Comparison of ENCODE assay signal across 8 cellular contexts in genomic region chr11:62665630-62666258, GRCh38. TPM values are rescaled to one million over a fixed set of nuclear protein-coding genes. Genes with fewer than 3 reads are reported as not detected.
DNase-seq lines count a peak whose midpoint lies in the region; ATAC-seq, FAIRE-seq and TF ChIP-seq lines count a peak whose summit lies in the region.

No MANE protein-coding gene starts in this region.

- TF ChIP-seq POLR2A in H1 (IDR thresholded peaks at IDR 0.05; ENCODE audit: control extremely low read depth in 1 of 2, low read depth in 2 of 2, low read length in 2 of 2), result no peak

- peaks cover 12% of the 10 kb centered on the region for H3K23me2 ChIP-seq in H1 (ENCODE audit: low read depth, low read length)

- TF ChIP-seq EP300 in H1 (IDR thresholded peaks at IDR 0.05; ENCODE audit: borderline replicate concordance in 1 of 2, low read depth in 2 of 2, low read length in 2 of 2), result no peak

- H3K9me2 ChIP-seq in GM23338 (ENCODE audit: insufficient read depth), result no peaks in the 10 kb centered on the region

- peaks cover 26% of the 10 kb centered on the region for H3K4me1 ChIP-seq in GM23338 (ENCODE audit: insufficient read depth)
- H3K4me1 ChIP-seq in H1 (replicated peaks in 1 of 4; ENCODE audit: control insufficient read depth in 3 of 4, insufficient read depth in 4 of 4, low read length in 3 of 4), result peaks cover 4 to 11% (median 8%) of the 10 kb centered on the region in 4 experiments
- peaks cover 22 to 25% of the 10 kb centered on the region in 2 donors for H3K4me1 ChIP-seq in mucosa of rectum (ENCODE audit: control insufficient read depth in 2 of 2, insufficient read depth in 2 of 2, low read length in 2 of 2)

- no peak overlapping the region; the same call in 1 of the 2 replicates for H4K8ac ChIP-seq in H1 (ENCODE audit: extremely low read depth, insufficient read depth, low read length)

- H3K4me3 ChIP-seq in GM23338 (peak overlapping the region; percentile 99), H1 (ENCODE audit: extremely low read depth in 1 of 4, insufficient read depth in 2 of 4, low read depth in 3 of 4, low read length in 4 of 4) (peak overlapping the region; percentile 83 to 98 (median 95)), mucosa of rectum (ENCODE audit: low read length in 2 of 2) (peak overlapping the region; percentile 91 to 96)

- H3K4ac ChIP-seq in H1 (replicated peaks; ENCODE audit: insufficient read length, low read depth, low read length), result peak overlapping the region; percentile 7

- H2BK120ac ChIP-seq in H1 (replicated peaks; ENCODE audit: low read depth, low read length), result no peak overlapping the region

- H3K9ac ChIP-seq in H1 (replicated peaks in 1 of 4; ENCODE audit: extremely low read depth in 1 of 4, low read depth in 3 of 4, low read length in 3 of 4), result peak overlapping the region; percentile 75 to 92 (median 90)
- H3K9ac ChIP-seq in mucosa of rectum (ENCODE audit: low read depth in 1 of 2, low read length in 2 of 2), result peak overlapping the region; percentile 94 to 96

- peak overlapping the region; percentile 98 for H3K4me3 Mint-ChIP-seq in GM23338

- H2BK5ac ChIP-seq in H1 (ENCODE audit: low read depth, low read length), result peak overlapping the region; percentile 80

- peak; percentile 2 for ATAC-seq in GM23338
- ATAC-seq in stimulated activated naive CD8-positive, alpha-beta T cell treated with anti-CD3 and anti-CD28 coated beads, Interleukin-15, Interleukin-2, amounts not matched to agents 100 U/mL and 50 U/mL, for 24 hours, result peak; percentile 21

- peak overlapping the region; percentile 93 for H3K56ac ChIP-seq in H1 (replicated peaks; ENCODE audit: insufficient read length, low read depth, low read length)

- CTCF ChIA-PET in H1 (lab: Charles Lee; ENCODE audit: partially characterized antibody), result interaction anchor here (0.7 to 1.9 kb wide), 15 partner anchors 10 to 1526 kb away, joined by 3 to 8 read pairs (median 3); partner anchors contain the start of genes INTS5 and TUT1

- H3K36me3 ChIP-seq in GM23338 (ENCODE audit: insufficient read depth) (peaks cover 20% of the 10 kb centered on the region), H1 (ENCODE audit: control insufficient read depth in 2 of 4, insufficient read depth in 4 of 4, low read length in 3 of 4) (peaks cover 11 to 37% (median 20%) of the 10 kb centered on the region in 4 experiments), mucosa of rectum (ENCODE audit: control insufficient read depth in 2 of 2, insufficient read depth in 2 of 2, low read length in 2 of 2) (peaks cover 12 to 14% of the 10 kb centered on the region in 2 donors)

- H2BK12ac ChIP-seq in H1 (ENCODE audit: low read depth, low read length), result no peak overlapping the region

- H3K79me2 ChIP-seq in GM23338 (replicated peaks; ENCODE audit: insufficient read depth) (peaks cover 51% of the 10 kb centered on the region), H1 (ENCODE audit: control insufficient read depth in 1 of 2, insufficient read depth in 2 of 2, low read length in 2 of 2) (peaks cover 7 to 33% of the 10 kb centered on the region in 2 experiments; a peak in 3 of 4 replicates)

- no peak for TF ChIP-seq RAD21 in H1 (IDR thresholded peaks at IDR 0.05 in 1 of 2, conservative IDR thresholded peaks at IDR 0.05 in 1 of 2; ENCODE audit: low read depth in 2 of 2, low read length in 2 of 2)

- peak overlapping the region; percentile 97 for H3K4me2 ChIP-seq in GM23338
- peak overlapping the region; percentile 77 to 86 for H3K4me2 ChIP-seq in H1 (ENCODE audit: insufficient read depth in 1 of 2, low read depth in 2 of 2, low read length in 2 of 2)

- H3K14ac ChIP-seq in H1 (ENCODE audit: insufficient read length), result peak overlapping the region; percentile 2

- peaks cover 60% of the 10 kb centered on the region for H3F3A ChIP-seq in GM23338 (replicated peaks; ENCODE audit: low read depth)

- H4K91ac ChIP-seq in H1 (replicated peaks; ENCODE audit: insufficient read length, low read length), result peak overlapping the region; percentile 83

- H4K20me1 ChIP-seq in GM23338 (replicated peaks; ENCODE audit: insufficient read depth) (peaks cover 15% of the 10 kb centered on the region), H1 (replicated peaks in 1 of 2; ENCODE audit: control insufficient read depth in 1 of 2, insufficient read depth in 2 of 2, low read length in 2 of 2) (peaks cover 3 to 6% of the 10 kb centered on the region in 2 experiments)

- H3K27me3 Mint-ChIP-seq in GM23338 (ENCODE audit: insufficient read depth, low read depth, poor library complexity), result peaks cover 14% of the 10 kb centered on the region

- H3K27ac Mint-ChIP-seq in GM23338, result peak overlapping the region; percentile 98

- peak overlapping the region; percentile 72 for H3K18ac ChIP-seq in H1 (ENCODE audit: extremely low read depth, low read length)

- peaks cover 56% of the 10 kb centered on the region for H3K36me3 Mint-ChIP-seq in GM23338 (ENCODE audit: low read depth)

- no peak overlapping the region for H2BK20ac ChIP-seq in H1 (ENCODE audit: low read length)

- DNase-seq in D341Med (ENCODE audit: low spot score) (peak; percentile 37), GM23338 (ENCODE audit: low spot score) (peak; percentile 42), MV-4-11 (lab: John Stamatoyannopoulos, UW) (peak; percentile 58), H1 (ENCODE audit: low read depth in 1 of 2, low spot score in 2 of 2) (no peak), putamen (ENCODE audit: low spot score) (no peak)
- peak in 2 of 3 experiments; percentile 48 for DNase-seq in activated CD8-positive, alpha-beta memory T cell treated with anti-CD3 and anti-CD28 coated beads for 48 hours (ENCODE audit: low read depth in 2 of 3, low spot score in 2 of 3)
- DNase-seq in stimulated activated naive CD8-positive, alpha-beta T cell treated with anti-CD3 and anti-CD28 coated beads, Interleukin-15, Interleukin-2, amounts not matched to agents 100 U/mL and 50 U/mL, for 24 hours, result peak; percentile 74

- H3K27me3 ChIP-seq in GM23338 (ENCODE audit: insufficient read depth) (no peaks in the 10 kb centered on the region), H1 (replicated peaks in 1 of 4; ENCODE audit: control insufficient read depth in 3 of 4, extremely low read depth in 1 of 4, insufficient read depth in 3 of 4, low read length in 3 of 4) (no peaks in the 10 kb centered on the region), mucosa of rectum (ENCODE audit: control insufficient read depth in 2 of 2, insufficient read depth in 2 of 2, low read length in 2 of 2) (no peaks in the 10 kb centered on the region)

- POLR2A ChIA-PET in H1 (lab: Charles Lee; ENCODE audit: partially characterized antibody), result interaction anchor here (0.6 to 61.4 kb wide), 60 partner anchors 5 to 859 kb away, joined by 3 to 2041 read pairs (median 6); partner anchors contain the start of genes B3GAT3, BSCL2, C11orf98 and CSKMT

- no peaks in the 10 kb centered on the region for H3K9me3 ChIP-seq in H1 (ENCODE audit: insufficient read depth in 2 of 2, low read depth in 1 of 2, low read length in 1 of 2)
- H3K9me3 ChIP-seq in mucosa of rectum (ENCODE audit: control insufficient read depth in 2 of 2, low read length in 2 of 2), result no peaks in the 10 kb centered on the region

- TF ChIP-seq CTCF in GM23338 (conservative IDR thresholded peaks at IDR 0.05; ENCODE audit: low read depth in 2 of 2) (no peak), H1 (IDR thresholded peaks at IDR 0.05; ENCODE audit: control extremely low read depth in 1 of 3, insufficient read depth in 1 of 3, low read depth in 1 of 3, low read length in 3 of 3) (no peak)

- H2AK5ac ChIP-seq in H1 (ENCODE audit: low read depth, low read length), result peak overlapping the region; percentile 0; the same call in 1 of the 2 replicates

- no peaks in the 10 kb centered on the region; the same call in 1 of the 3 replicates for H3K9me3 Mint-ChIP-seq in GM23338

- H3K4me1 Mint-ChIP-seq in GM23338, result peaks cover 17% of the 10 kb centered on the region

- peaks cover 5% of the 10 kb centered on the region for H3K79me1 ChIP-seq in H1 (ENCODE audit: low read depth, low read length)

- no peak overlapping the region for H3K23ac ChIP-seq in H1 (ENCODE audit: insufficient read length)

- peak overlapping the region; percentile 84 for H4K5ac ChIP-seq in H1 (ENCODE audit: insufficient read length, low read depth, low read length)

- no peak for FAIRE-seq in H1 (lab: Jason Lieb, UNC)

- H3K27ac ChIP-seq in GM23338 (ENCODE audit: low read depth) (peak overlapping the region; percentile 95), H1 (ENCODE audit: low read depth, low read length) (peak overlapping the region; percentile 73), mucosa of rectum (ENCODE audit: low read depth in 2 of 2, low read length in 2 of 2) (peak overlapping the region; percentile 91 to 92)

- WGBS in H1 (ENCODE audit: extremely low coverage in 1 of 2, insufficient coverage in 1 of 2, insufficient read length in 1 of 2, insufficient replicate concordance in 2 of 2, low coverage in 1 of 2, low lambda C conversion rate in 2 of 2, missing lambda C conversion rate in 1 of 2), 2 experiments, result 7% methylated on average over 36 of the region's 38 CpGs; no CpG with 5 or more reads in 1 of the 2 experiments

- H2BK15ac ChIP-seq in H1 (ENCODE audit: low read length), result no peak overlapping the region

- H2AFZ ChIP-seq in GM23338 (no peak overlapping the region), H1 (ENCODE audit: low read length) (no peak overlapping the region)

RNA-seq across cellular contexts. Expression of gene CSKMT, which starts 0.6 kb away (rescaled TPM):
- total RNA-seq in GM23338 (2014; rRNA removed; shearing (Covaris generic)), result 8.0 and 26.4 TPM in 2 replicates
- polyA plus RNA-seq in GM23338 (2016; fragmentation: Nextera tagmentation; extraction: Ambion mirVana) (25.6 and 30.0 TPM in 2 replicates), H1 (2011; rRNA removed) (12.0 and 26.4 TPM in 2 replicates)
- 66.1 and 67.8 TPM in 2 replicates for total RNA-seq in H1 (2021; fragmentation: NEBNext Ultra II Directional; extraction: Animal tissue kit (Norgen Biotek cat#: 25700))
- polyA plus RNA-seq in H1 (2011; cell fraction: cytosol; rRNA removed), result 12.8 TPM
- 35.7 TPM for polyA plus RNA-seq in H1 (2011; cell fraction: nucleus; rRNA removed)
- polyA plus RNA-seq in H1 (2012, experiment 1 of 2), result 14.9 to 28.1 TPM (median 21.4 TPM) in 4 replicates
- 33.4 TPM for polyA plus RNA-seq in H1 (2012, experiment 2 of 2)
- polyA plus RNA-seq in H1 (2013, experiment 1 of 2), result 56.6 TPM
- 55.3 TPM for polyA plus RNA-seq in H1 (2013, experiment 2 of 2)
- polyA minus RNA-seq in H1 (2011; rRNA and poly(A)+ RNA removed), result 24.5 and 50.1 TPM in 2 replicates
- 118 TPM for polyA minus RNA-seq in H1 (2011; cell fraction: cytosol; rRNA and poly(A)+ RNA removed)
- polyA minus RNA-seq in H1 (2011; cell fraction: nucleus; rRNA and poly(A)+ RNA removed), result 195 TPM

RNA-seq across cellular contexts. Expression of gene C11orf98, which starts 0.7 kb away (rescaled TPM):
- total RNA-seq in GM23338 (2014; rRNA removed; shearing (Covaris generic)), result 110 and 132 TPM in 2 replicates
- polyA plus RNA-seq in GM23338 (2016; fragmentation: Nextera tagmentation; extraction: Ambion mirVana) (479 and 507 TPM in 2 replicates), H1 (2011; rRNA removed) (68.0 and 72.1 TPM in 2 replicates)
- total RNA-seq in H1 (2021; fragmentation: NEBNext Ultra II Directional; extraction: Animal tissue kit (Norgen Biotek cat#: 25700)), result 171 and 173 TPM in 2 replicates
- 154 TPM for polyA plus RNA-seq in H1 (2011; cell fraction: cytosol; rRNA removed)
- 107 TPM for polyA plus RNA-seq in H1 (2011; cell fraction: nucleus; rRNA removed)
- polyA plus RNA-seq in H1 (2012, experiment 1 of 2), result 146 to 196 TPM (median 168 TPM) in 4 replicates
- 164 TPM for polyA plus RNA-seq in H1 (2012, experiment 2 of 2)
- polyA plus RNA-seq in H1 (2013, experiment 1 of 2), result 226 TPM
- polyA plus RNA-seq in H1 (2013, experiment 2 of 2), result 250 TPM
- 14.8 and 17.1 TPM in 2 replicates for polyA minus RNA-seq in H1 (2011; rRNA and poly(A)+ RNA removed)
- polyA minus RNA-seq in H1 (2011; cell fraction: cytosol; rRNA and poly(A)+ RNA removed), result 16.8 TPM
- polyA minus RNA-seq in H1 (2011; cell fraction: nucleus; rRNA and poly(A)+ RNA removed), result 28.0 TPM

RNA-seq across cellular contexts. Expression of gene UQCC3, which starts 5.7 kb away (rescaled TPM):
- 13.0 and 15.9 TPM in 2 replicates for total RNA-seq in GM23338 (2014; rRNA removed; shearing (Covaris generic))
- polyA plus RNA-seq in GM23338 (2016; fragmentation: Nextera tagmentation; extraction: Ambion mirVana) (53.9 and 54.7 TPM in 2 replicates), H1 (2011; rRNA removed) (15.7 and 27.9 TPM in 2 replicates)
- total RNA-seq in H1 (2021; fragmentation: NEBNext Ultra II Directional; extraction: Animal tissue kit (Norgen Biotek cat#: 25700)), result 14.2 and 15.2 TPM in 2 replicates
- polyA plus RNA-seq in H1 (2011; cell fraction: cytosol; rRNA removed), result 27.4 TPM
- 15.1 TPM for polyA plus RNA-seq in H1 (2011; cell fraction: nucleus; rRNA removed)
- polyA plus RNA-seq in H1 (2012, experiment 1 of 2), result 9.2 to 17.6 TPM (median 14.6 TPM) in 4 replicates
- 6.8 TPM for polyA plus RNA-seq in H1 (2012, experiment 2 of 2)
- 13.2 TPM for polyA plus RNA-seq in H1 (2013, experiment 1 of 2)
- polyA plus RNA-seq in H1 (2013, experiment 2 of 2), result 15.4 TPM
- 2.3 and 2.7 TPM in 2 replicates for polyA minus RNA-seq in H1 (2011; rRNA and poly(A)+ RNA removed)
- 5.5 TPM for polyA minus RNA-seq in H1 (2011; cell fraction: cytosol; rRNA and poly(A)+ RNA removed)
- 9.4 TPM for polyA minus RNA-seq in H1 (2011; cell fraction: nucleus; rRNA and poly(A)+ RNA removed)

RNA-seq across cellular contexts. Expression of gene LBHD1, which starts 6.3 kb away (rescaled TPM):
- total RNA-seq in GM23338 (2014; rRNA removed; shearing (Covaris generic)), result 2.8 TPM in 2 replicates
- polyA plus RNA-seq in GM23338 (2016; fragmentation: Nextera tagmentation; extraction: Ambion mirVana) (1.5 and 2.9 TPM in 2 replicates), H1 (2011; rRNA removed) (2.3 and 2.8 TPM in 2 replicates)
- 3.6 and 5.2 TPM in 2 replicates for total RNA-seq in H1 (2021; fragmentation: NEBNext Ultra II Directional; extraction: Animal tissue kit (Norgen Biotek cat#: 25700))
- 2.5 TPM for polyA plus RNA-seq in H1 (2011; cell fraction: cytosol; rRNA removed)
- 5.8 TPM for polyA plus RNA-seq in H1 (2011; cell fraction: nucleus; rRNA removed)
- polyA plus RNA-seq in H1 (2012, experiment 1 of 2), result 3.3 to 4.0 TPM (median 3.6 TPM) in 4 replicates
- polyA plus RNA-seq in H1 (2012, experiment 2 of 2), result 2.7 TPM
- 3.2 TPM for polyA plus RNA-seq in H1 (2013, experiment 1 of 2)
- 2.7 TPM for polyA plus RNA-seq in H1 (2013, experiment 2 of 2)
- 2.8 and 3.6 TPM in 2 replicates for polyA minus RNA-seq in H1 (2011; rRNA and poly(A)+ RNA removed)
- 3.4 TPM for polyA minus RNA-seq in H1 (2011; cell fraction: cytosol; rRNA and poly(A)+ RNA removed)
- polyA minus RNA-seq in H1 (2011; cell fraction: nucleus; rRNA and poly(A)+ RNA removed), result 9.8 TPM

RNA-seq across cellular contexts. Expression of gene INTS5, which starts 12.6 kb away (rescaled TPM):
- 33.4 and 37.2 TPM in 2 replicates for total RNA-seq in GM23338 (2014; rRNA removed; shearing (Covaris generic))
- 5.7 TPM in 2 replicates for polyA plus RNA-seq in GM23338 (2016; fragmentation: Nextera tagmentation; extraction: Ambion mirVana)
- 29.3 and 30.1 TPM in 2 replicates for total RNA-seq in H1 (2021; fragmentation: NEBNext Ultra II Directional; extraction: Animal tissue kit (Norgen Biotek cat#: 25700))
- polyA plus RNA-seq in H1 (2011; rRNA removed), result 23.6 and 30.3 TPM in 2 replicates
- polyA plus RNA-seq in H1 (2011; cell fraction: cytosol; rRNA removed), result 16.9 TPM
- polyA plus RNA-seq in H1 (2011; cell fraction: nucleus; rRNA removed), result 24.8 TPM
- polyA plus RNA-seq in H1 (2012, experiment 1 of 2), result 15.9 to 24.0 TPM (median 21.7 TPM) in 4 replicates
- 29.0 TPM for polyA plus RNA-seq in H1 (2012, experiment 2 of 2)
- 14.1 TPM for polyA plus RNA-seq in H1 (2013, experiment 1 of 2)
- polyA plus RNA-seq in H1 (2013, experiment 2 of 2), result 14.2 TPM
- polyA minus RNA-seq in H1 (2011; rRNA and poly(A)+ RNA removed), result 36.5 and 47.3 TPM in 2 replicates
- 15.9 TPM for polyA minus RNA-seq in H1 (2011; cell fraction: cytosol; rRNA and poly(A)+ RNA removed)
- 24.9 TPM for polyA minus RNA-seq in H1 (2011; cell fraction: nucleus; rRNA and poly(A)+ RNA removed)

Comparison
In these comparisons a context has a peak if more than half of its experiments do, and no peak if none do; other contexts are left out.
1. DNase-seq: peak in D341Med (single experiment), GM23338 (single experiment), MV-4-11 (single experiment), activated CD8-positive, alpha-beta memory T cell treated with anti-CD3 and anti-CD28 coated beads for 48 hours (2 of 3) and stimulated activated naive CD8-positive, alpha-beta T cell treated with anti-CD3 and anti-CD28 coated beads, Interleukin-15, Interleukin-2, amounts not matched to agents 100 U/mL and 50 U/mL, for 24 hours (single experiment); none in H1 (0 of 2) and putamen (single experiment).
2. Peak in every context shown above with its lines, with median percentiles within 50 percentile points of each other: H3K27ac ChIP-seq and H3K4me3 ChIP-seq.